In the genomic region with DNA sequence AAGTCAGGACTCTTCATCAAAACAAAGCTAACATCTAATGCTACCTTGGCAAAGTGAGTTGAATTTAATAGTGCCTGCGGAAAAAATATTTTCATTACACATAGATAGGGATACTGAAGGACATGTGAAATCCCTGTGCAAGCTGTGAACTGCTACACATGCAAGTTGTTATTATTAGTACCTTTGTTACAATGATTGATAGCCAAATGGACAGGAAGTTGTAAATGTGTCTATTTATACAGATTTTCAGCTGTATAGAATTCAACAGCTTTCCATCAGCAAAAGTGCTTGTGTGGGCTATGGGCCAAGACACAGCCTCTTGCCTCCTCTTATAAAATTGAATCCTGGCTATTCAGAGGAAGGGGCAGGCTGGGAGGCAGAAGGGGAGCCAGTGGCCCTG, we compare ENCODE assay signal across 22 cellular contexts. TPM values are rescaled to one million over a fixed set of nuclear protein-coding genes. Genes with fewer than 3 reads are reported as not detected.
DNase-seq lines count a peak whose midpoint lies in the region; ATAC-seq and TF ChIP-seq lines count a peak whose summit lies in the region.
"Had no signal": no experiment of that assay in that cellular context is flagged by ENCODE, and none has a peak within 500 bp of the region (broad histone marks: within the 10 kb centered on the region; RNA-seq: fewer than 3 reads in every experiment).

No MANE protein-coding gene starts in this region.

- ATAC-seq in HG03342 (IDR thresholded peaks at IDR 0.05; ENCODE audit: unreplicated experiment) = no peak
- ATAC-seq: activated naive CD8-positive, alpha-beta T cell treated with anti-CD3 and anti-CD28 coated beads, Interleukin-2, amount 50 U/mL, for 24 hours; effector memory CD8-positive, alpha-beta T cell; psoas muscle; SK-N-SH treated with all-trans-retinoic acid at 6 μM for 48 hours had no signal

- peaks cover 21% of the 10 kb centered on the region for H3K36me3 Mint-ChIP-seq in osteocyte (ENCODE audit: unreplicated experiment)
- H3K36me3 Mint-ChIP-seq: CD4-positive, alpha-beta memory T cell; IgD-negative memory B cell had no signal

- TF ChIP-seq CTCF in osteocyte (IDR thresholded peaks at IDR 0.05) = no peak

- H3K27ac Mint-ChIP-seq in osteocyte (ENCODE audit: unreplicated experiment) = peak overlapping the region; percentile 99
- H3K27ac Mint-ChIP-seq: activated naive CD8-positive, alpha-beta T cell treated with anti-CD3 and anti-CD28 coated beads, Interleukin-2, amount 50 U/mL, for 24 hours; CD4-positive, alpha-beta memory T cell; effector memory CD8-positive, alpha-beta T cell; IgD-negative memory B cell had no signal

- DNase-seq in DMS153 (lab: John Stamatoyannopoulos, UW) (peak; percentile 74), NCI-H2081 (lab: John Stamatoyannopoulos, UW) (peak; percentile 21 to 81), dermis microvascular lymphatic vessel endothelial cell (ENCODE audit: low read depth in 2 of 2) (peak; percentile 63 to 88), osteocyte (ENCODE audit: extremely low spot score, unreplicated experiment) (no peak), midbrain (lab: John Stamatoyannopoulos, UW) (no peak), RKO (ENCODE audit: low spot score) (no peak)
- DNase-seq: activated CD4-positive, alpha-beta T cell treated with anti-CD3 and anti-CD28 coated beads for 4 hours; activated CD8-positive, alpha-beta memory T cell treated with anti-CD3 and anti-CD28 coated beads for 24 hours; activated gamma-delta T cell; activated naive CD8-positive, alpha-beta T cell treated with anti-CD3 and anti-CD28 coated beads, Interleukin-2, amount 50 U/mL, for 24 hours; activated T-cell treated with anti-CD3 and anti-CD28 coated beads, Interleukin-2, amount 50 U/mL, for 1 hour; CD4-positive, alpha-beta memory T cell; DMS 273 treated with DMSO at 0.1 percent for 48 hours; effector memory CD8-positive, alpha-beta T cell; HFFc6; NCI-H2171 treated with DMSO at 0.1 percent for 48 hours; NCI-H524 treated with DMSO at 0.1 percent for 48 hours; T-helper 2 cell had no signal

- H3K9me3 Mint-ChIP-seq in osteocyte (ENCODE audit: unreplicated experiment) = no peaks in the 10 kb centered on the region
- H3K9me3 Mint-ChIP-seq: activated naive CD8-positive, alpha-beta T cell treated with anti-CD3 and anti-CD28 coated beads, Interleukin-2, amount 50 U/mL, for 24 hours; effector memory CD8-positive, alpha-beta T cell; HFFc6 had no signal

- H3K4me1 Mint-ChIP-seq in osteocyte (ENCODE audit: unreplicated experiment) = peaks cover 86% of the 10 kb centered on the region

- no peak overlapping the region for H3K4me3 Mint-ChIP-seq in osteocyte (ENCODE audit: unreplicated experiment)
- H3K4me3 Mint-ChIP-seq: activated naive CD8-positive, alpha-beta T cell treated with anti-CD3 and anti-CD28 coated beads, Interleukin-2, amount 50 U/mL, for 24 hours; CD4-positive, alpha-beta memory T cell; effector memory CD8-positive, alpha-beta T cell; HFFc6; IgD-negative memory B cell had no signal

- H3K27me3 Mint-ChIP-seq in osteocyte (ENCODE audit: unreplicated experiment) = no peaks in the 10 kb centered on the region

RNA-seq across cellular contexts. Expression of a gene that starts 47.8 kb away (rescaled TPM):
- 22.0 and 25.7 TPM in 2 replicates for total RNA-seq in dermis microvascular lymphatic vessel endothelial cell
- total RNA-seq in osteocyte = 23.5 and 32.1 TPM in 2 replicates

Comparison
In these comparisons a context has a peak if more than half of its experiments do, and no peak if none do; other contexts are left out.
1. DNase-seq: peak in DMS153 (single experiment), NCI-H2081 (2 of 2) and dermis microvascular lymphatic vessel endothelial cell (2 of 2); none in osteocyte (single experiment), midbrain (single experiment) and RKO (single experiment).